Comparison of ENCODE assay signal across 8 cellular contexts in the genomic region with DNA sequence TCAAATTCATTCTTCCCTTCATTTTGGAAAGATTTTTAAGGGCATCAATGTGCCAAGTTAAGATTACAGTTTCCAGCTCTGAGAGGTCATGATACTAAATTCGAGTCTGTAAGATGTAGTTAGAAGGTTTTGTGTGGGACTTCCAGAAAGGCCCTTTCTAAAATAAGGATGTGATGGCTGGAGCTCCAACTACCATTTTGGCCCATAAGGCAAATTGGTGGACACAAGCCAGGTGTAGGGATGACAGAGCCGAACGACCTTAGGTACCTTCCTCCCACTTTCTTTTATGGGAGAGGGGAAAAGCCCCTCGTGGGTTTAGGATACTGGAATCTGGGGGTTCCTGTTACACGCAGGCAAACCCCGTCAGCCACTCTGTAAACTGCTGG. TPM values are rescaled to one million over a fixed set of nuclear protein-coding genes. Genes with fewer than 3 reads are reported as not detected.
DNase-seq lines count a peak whose midpoint lies in the region; ATAC-seq and TF ChIP-seq lines count a peak whose summit lies in the region.

No MANE protein-coding gene starts in this region.

- CTCF ChIA-PET in activated CD8-positive, alpha-beta T cell treated with anti-CD3 and anti-CD28 coated beads for 36 hours (lab: Charles Lee), result interaction anchor here (1.0 kb wide), 2 partner anchors 16 to 184 kb away, joined by 3 read pairs; no protein-coding TSS in a partner anchor

- H3K4me1 Mint-ChIP-seq in T-helper 1 cell treated with Interleukin-12 subunit alpha and Interleukin-12 subunit beta and Interleukin-4 antibody, amounts not matched to agents 30 μg/mL and 1 μg/mL, for 36 hours (ENCODE audit: low read depth), result peaks cover 16% of the 10 kb centered on the region
- peaks cover 20% of the 10 kb centered on the region for H3K4me1 Mint-ChIP-seq in activated CD8-positive, alpha-beta T cell treated with anti-CD3 and anti-CD28 coated beads for 36 hours (ENCODE audit: low read depth)

- no peaks in the 10 kb centered on the region for H3K27me3 ChIP-seq in stomach

- no peak for ATAC-seq in activated CD8-positive, alpha-beta T cell treated with anti-CD3 and anti-CD28 coated beads for 36 hours
- ATAC-seq in HG02885 (IDR thresholded peaks at IDR 0.05; ENCODE audit: poor library complexity, unreplicated experiment) (no peak), GM18861 (IDR thresholded peaks at IDR 0.05; ENCODE audit: unreplicated experiment) (no peak)

- peak overlapping the region; percentile 84 to 94 (median 91) for H3K27ac ChIP-seq in stomach

- H3K4me3 Mint-ChIP-seq in T-helper 1 cell treated with Interleukin-12 subunit alpha and Interleukin-12 subunit beta and Interleukin-4 antibody, amounts not matched to agents 30 μg/mL and 1 μg/mL, for 36 hours, result peak overlapping the region; percentile 96
- peak overlapping the region; percentile 95 for H3K4me3 Mint-ChIP-seq in activated CD8-positive, alpha-beta T cell treated with anti-CD3 and anti-CD28 coated beads for 36 hours

- DNase-seq in T-helper 1 cell (no peak), stomach (no peak), posterior cingulate gyrus (no peak)
- DNase-seq in activated CD8-positive, alpha-beta T cell treated with anti-CD3 and anti-CD28 coated beads for 36 hours, result no peak

- no peak for TF ChIP-seq EP300 in stomach (IDR thresholded peaks at IDR 0.05)

- intact Hi-C loops in activated CD8-positive, alpha-beta T cell treated with anti-CD3 and anti-CD28 coated beads for 36 hours (cut with micrococcal nuclease), result no loop called here
- intact Hi-C loops in stomach (cut with DNase I; ENCODE audit: low total_unique reads), result no loop called here
- intact Hi-C loops in posterior cingulate gyrus (cut with DNase I), result no loop called here

- no peak overlapping the region for H3K27ac Mint-ChIP-seq in T-helper 1 cell treated with Interleukin-12 subunit alpha and Interleukin-12 subunit beta and Interleukin-4 antibody, amounts not matched to agents 30 μg/mL and 1 μg/mL, for 36 hours
- H3K27ac Mint-ChIP-seq in activated CD8-positive, alpha-beta T cell treated with anti-CD3 and anti-CD28 coated beads for 36 hours, result peak overlapping the region; percentile 95

- no peak for TF ChIP-seq CTCF in activated CD8-positive, alpha-beta T cell treated with anti-CD3 and anti-CD28 coated beads for 36 hours (IDR thresholded peaks at IDR 0.05)
- TF ChIP-seq CTCF in stomach (IDR thresholded peaks at IDR 0.05), result no peak

- peaks cover 15% of the 10 kb centered on the region for H3K9me3 Mint-ChIP-seq in T-helper 1 cell treated with Interleukin-12 subunit alpha and Interleukin-12 subunit beta and Interleukin-4 antibody, amounts not matched to agents 30 μg/mL and 1 μg/mL, for 36 hours
- H3K9me3 Mint-ChIP-seq in activated CD8-positive, alpha-beta T cell treated with anti-CD3 and anti-CD28 coated beads for 36 hours, result peaks cover 1% of the 10 kb centered on the region

- H3K27me3 Mint-ChIP-seq in T-helper 1 cell treated with Interleukin-12 subunit alpha and Interleukin-12 subunit beta and Interleukin-4 antibody, amounts not matched to agents 30 μg/mL and 1 μg/mL, for 36 hours (ENCODE audit: low read depth), result peaks cover 18% of the 10 kb centered on the region
- H3K27me3 Mint-ChIP-seq in activated CD8-positive, alpha-beta T cell treated with anti-CD3 and anti-CD28 coated beads for 36 hours, result peaks cover 6% of the 10 kb centered on the region

- H3K36me3 Mint-ChIP-seq in T-helper 1 cell treated with Interleukin-12 subunit alpha and Interleukin-12 subunit beta and Interleukin-4 antibody, amounts not matched to agents 30 μg/mL and 1 μg/mL, for 36 hours (ENCODE audit: low read depth), result peaks cover 1% of the 10 kb centered on the region
- peaks cover 2% of the 10 kb centered on the region for H3K36me3 Mint-ChIP-seq in activated CD8-positive, alpha-beta T cell treated with anti-CD3 and anti-CD28 coated beads for 36 hours (ENCODE audit: low read depth)

- H3K4me3 ChIP-seq in iPS-18c (ENCODE audit: insufficient read depth, low read depth, low read length) (peak overlapping the region; percentile 84), stomach (peak overlapping the region; percentile 77 to 86 (median 82))

- H3K9me3 ChIP-seq in iPS-18c (ENCODE audit: control insufficient read depth, insufficient read depth, low read length) (peaks cover 2% of the 10 kb centered on the region), stomach (peaks cover 0 to 6% (median 2%) of the 10 kb centered on the region in 4 donors)

- 24 to 28% (median 26%) methylated on average over 6 of the region's 6 CpGs for WGBS in stomach, 5 donors

- no peaks in the 10 kb centered on the region for H3K36me3 ChIP-seq in stomach

- TF ChIP-seq POLR2A in stomach (IDR thresholded peaks at IDR 0.05), result no peak

- H3K4me1 ChIP-seq in stomach, result peaks cover 10 to 26% (median 15%) of the 10 kb centered on the region in 4 donors

- POLR2A ChIA-PET in activated CD8-positive, alpha-beta T cell treated with anti-CD3 and anti-CD28 coated beads for 36 hours (lab: Charles Lee), result interaction anchor here (0.6 to 1.2 kb wide), 2 partner anchors 155 to 688 kb away, joined by 3 read pairs; no protein-coding TSS in a partner anchor

RNA-seq across cellular contexts. Expression of a gene that starts 54.3 kb away (rescaled TPM):
- 1 to 10 TPM; 4.9 to 5.6 TPM for total RNA-seq in activated CD8-positive, alpha-beta T cell treated with anti-CD3 and anti-CD28 coated beads for 36 hours
- 10 to 100 TPM in 3 of 5 donors, 1 to 10 TPM in 2; 7.2 to 45.0 (median 13.6) TPM for total RNA-seq in stomach
- 1 to 10 TPM; 2.8 to 5.8 (median 2.9) TPM for polyA plus RNA-seq in stomach
